ENCODE assay signal across 1 cellular context in the genomic region with DNA sequence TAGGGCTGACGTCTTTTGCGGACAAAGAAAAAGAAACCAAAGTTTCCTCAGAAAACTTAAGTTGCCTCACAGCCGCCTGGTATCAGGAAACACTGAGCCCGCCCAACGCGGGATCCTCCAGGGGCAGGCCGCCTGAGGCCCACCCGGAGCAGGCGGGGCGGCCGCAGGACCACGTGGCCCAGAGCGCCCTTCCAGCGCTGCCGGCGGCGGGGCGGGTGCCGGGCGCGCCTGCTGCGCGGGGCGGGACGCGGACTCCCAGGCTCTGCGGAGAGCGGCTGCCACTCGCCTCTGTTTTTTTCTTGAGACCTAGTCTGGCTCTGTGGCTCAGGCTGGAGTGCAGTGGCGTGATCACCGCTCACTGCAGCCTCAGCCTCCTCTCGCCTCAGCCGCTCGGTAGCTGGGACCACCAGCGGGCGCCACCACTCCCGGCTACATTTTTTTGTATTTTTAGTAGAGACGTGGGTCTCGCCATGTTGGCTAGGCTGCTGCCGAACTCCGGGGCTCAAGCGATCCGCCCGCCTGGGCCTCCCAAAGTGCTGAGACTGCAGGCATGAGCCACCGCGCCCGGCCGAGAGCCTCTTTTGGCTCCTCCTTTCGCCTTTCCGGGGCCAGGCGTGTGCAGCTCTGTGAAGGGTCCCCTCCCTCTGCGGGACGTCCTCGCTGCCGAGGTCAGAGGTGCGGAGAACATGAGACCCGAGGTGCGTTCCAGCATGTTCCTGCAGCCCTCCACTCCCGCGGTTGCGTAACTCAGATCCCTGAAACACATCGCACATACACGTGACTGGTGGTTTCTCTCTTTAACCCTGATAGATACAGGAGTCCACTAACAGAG.
TF ChIP-seq lines count a peak whose summit lies in the region.

No MANE protein-coding gene starts in this region.

TF ChIP-seq in HepG2, 621 proteins besides CTCF, POLR2A, EP300 and RAD21 (continued from another document and continues in another):
- TF ChIP-seq ZNF607 (CRISPR knock-in tag; IDR thresholded peaks at IDR 0.05; ENCODE audit: borderline replicate concordance) = peak; percentile 93
- TF ChIP-seq ZNF674 (CRISPR knock-in tag; IDR thresholded peaks at IDR 0.05; ENCODE audit: low read depth) = no peak
- TF ChIP-seq, protein P1, sequence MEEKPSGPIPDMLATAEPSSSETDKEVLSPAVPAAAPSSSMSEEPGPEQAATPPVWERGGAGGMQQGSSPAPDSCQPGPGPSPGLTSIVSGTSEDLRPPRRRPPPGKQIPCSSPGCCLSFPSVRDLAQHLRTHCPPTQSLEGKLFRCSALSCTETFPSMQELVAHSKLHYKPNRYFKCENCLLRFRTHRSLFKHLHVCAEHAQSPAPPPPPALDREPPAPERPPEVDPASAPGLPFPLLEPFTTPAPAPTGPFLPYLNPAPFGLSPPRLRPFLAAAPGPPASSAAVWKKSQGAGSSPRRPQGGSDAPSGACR (CRISPR knock-in tag; IDR thresholded peaks at IDR 0.05) = peak; percentile 97
- TF ChIP-seq ZNF790 (CRISPR knock-in tag; IDR thresholded peaks at IDR 0.05; ENCODE audit: borderline replicate concordance) = peak; percentile 97; the same call in 1 of the 2 replicates
- peak; percentile 89 for TF ChIP-seq ZNF160 (CRISPR knock-in tag; IDR thresholded peaks at IDR 0.05)
- TF ChIP-seq GABPB1 (CRISPR knock-in tag; IDR thresholded peaks at IDR 0.05) = peak; percentile 90
- no peak for TF ChIP-seq ZNF326 (CRISPR knock-in tag; IDR thresholded peaks at IDR 0.05; ENCODE audit: borderline replicate concordance)
- TF ChIP-seq GABPA (IDR thresholded peaks at IDR 0.05; ENCODE audit: low read depth, low read length) = peak; percentile 34; the same call in 1 of the 2 replicates
- TF ChIP-seq GABPA (CRISPR knock-in tag; IDR thresholded peaks at IDR 0.05; ENCODE audit: low read depth) = peak; percentile 61
- TF ChIP-seq, protein P2, sequence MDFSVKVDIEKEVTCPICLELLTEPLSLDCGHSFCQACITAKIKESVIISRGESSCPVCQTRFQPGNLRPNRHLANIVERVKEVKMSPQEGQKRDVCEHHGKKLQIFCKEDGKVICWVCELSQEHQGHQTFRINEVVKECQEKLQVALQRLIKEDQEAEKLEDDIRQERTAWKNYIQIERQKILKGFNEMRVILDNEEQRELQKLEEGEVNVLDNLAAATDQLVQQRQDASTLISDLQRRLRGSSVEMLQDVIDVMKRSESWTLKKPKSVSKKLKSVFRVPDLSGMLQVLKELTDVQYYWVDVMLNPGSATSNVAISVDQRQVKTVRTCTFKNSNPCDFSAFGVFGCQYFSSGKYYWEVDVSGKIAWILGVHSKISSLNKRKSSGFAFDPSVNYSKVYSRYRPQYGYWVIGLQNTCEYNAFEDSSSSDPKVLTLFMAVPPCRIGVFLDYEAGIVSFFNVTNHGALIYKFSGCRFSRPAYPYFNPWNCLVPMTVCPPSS (IDR thresholded peaks at IDR 0.05) = no peak
- peak; percentile 88 for TF ChIP-seq ZNF441 (CRISPR knock-in tag; IDR thresholded peaks at IDR 0.05; ENCODE audit: borderline replicate concordance)
- TF ChIP-seq MED13 (CRISPR knock-in tag; IDR thresholded peaks at IDR 0.05) = peak; percentile 96
- TF ChIP-seq, protein P3, sequence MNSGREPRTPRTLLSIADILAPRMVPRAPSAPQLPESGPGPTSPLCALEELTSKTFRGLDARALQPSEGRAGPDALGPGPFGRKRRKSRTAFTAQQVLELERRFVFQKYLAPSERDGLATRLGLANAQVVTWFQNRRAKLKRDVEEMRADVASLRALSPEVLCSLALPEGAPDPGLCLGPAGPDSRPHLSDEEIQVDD (CRISPR knock-in tag; IDR thresholded peaks at IDR 0.05; ENCODE audit: borderline replicate concordance) = peak; percentile 86; the same call in 1 of the 2 replicates
- TF ChIP-seq, protein P4, sequence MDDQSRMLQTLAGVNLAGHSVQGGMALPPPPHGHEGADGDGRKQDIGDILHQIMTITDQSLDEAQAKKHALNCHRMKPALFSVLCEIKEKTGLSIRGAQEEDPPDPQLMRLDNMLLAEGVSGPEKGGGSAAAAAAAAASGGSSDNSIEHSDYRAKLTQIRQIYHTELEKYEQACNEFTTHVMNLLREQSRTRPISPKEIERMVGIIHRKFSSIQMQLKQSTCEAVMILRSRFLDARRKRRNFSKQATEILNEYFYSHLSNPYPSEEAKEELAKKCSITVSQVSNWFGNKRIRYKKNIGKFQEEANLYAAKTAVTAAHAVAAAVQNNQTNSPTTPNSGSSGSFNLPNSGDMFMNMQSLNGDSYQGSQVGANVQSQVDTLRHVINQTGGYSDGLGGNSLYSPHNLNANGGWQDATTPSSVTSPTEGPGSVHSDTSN (CRISPR knock-in tag; IDR thresholded peaks at IDR 0.05; ENCODE audit: borderline replicate concordance) = peak; percentile 96
- TF ChIP-seq, protein P5, sequence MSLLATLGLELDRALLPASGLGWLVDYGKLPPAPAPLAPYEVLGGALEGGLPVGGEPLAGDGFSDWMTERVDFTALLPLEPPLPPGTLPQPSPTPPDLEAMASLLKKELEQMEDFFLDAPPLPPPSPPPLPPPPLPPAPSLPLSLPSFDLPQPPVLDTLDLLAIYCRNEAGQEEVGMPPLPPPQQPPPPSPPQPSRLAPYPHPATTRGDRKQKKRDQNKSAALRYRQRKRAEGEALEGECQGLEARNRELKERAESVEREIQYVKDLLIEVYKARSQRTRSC (CRISPR knock-in tag; IDR thresholded peaks at IDR 0.05; ENCODE audit: low read depth) = peak; percentile 98
- peak; percentile 88; the same call in 1 of the 2 replicates for TF ChIP-seq ZFP36L1 (CRISPR knock-in tag; IDR thresholded peaks at IDR 0.05)
- TF ChIP-seq GTF2F1 (IDR thresholded peaks at IDR 0.05; ENCODE audit: low read length) = 0 out of 2 replicates have a peak, but pooled peaks have one; percentile 14
- TF ChIP-seq PRPF4 (IDR thresholded peaks at IDR 0.05; ENCODE audit: low read depth, low read length, poor library complexity, severe bottlenecking) = no peak
- peak; percentile 76; the same call in 1 of the 2 replicates for TF ChIP-seq ZSCAN12 (CRISPR knock-in tag; IDR thresholded peaks at IDR 0.05)
- no peak for TF ChIP-seq ZNF468 (CRISPR knock-in tag; IDR thresholded peaks at IDR 0.05)
- peak; percentile 69; the same call in 1 of the 2 replicates for TF ChIP-seq TOE1 (CRISPR knock-in tag; IDR thresholded peaks at IDR 0.05)
- TF ChIP-seq, protein P6, sequence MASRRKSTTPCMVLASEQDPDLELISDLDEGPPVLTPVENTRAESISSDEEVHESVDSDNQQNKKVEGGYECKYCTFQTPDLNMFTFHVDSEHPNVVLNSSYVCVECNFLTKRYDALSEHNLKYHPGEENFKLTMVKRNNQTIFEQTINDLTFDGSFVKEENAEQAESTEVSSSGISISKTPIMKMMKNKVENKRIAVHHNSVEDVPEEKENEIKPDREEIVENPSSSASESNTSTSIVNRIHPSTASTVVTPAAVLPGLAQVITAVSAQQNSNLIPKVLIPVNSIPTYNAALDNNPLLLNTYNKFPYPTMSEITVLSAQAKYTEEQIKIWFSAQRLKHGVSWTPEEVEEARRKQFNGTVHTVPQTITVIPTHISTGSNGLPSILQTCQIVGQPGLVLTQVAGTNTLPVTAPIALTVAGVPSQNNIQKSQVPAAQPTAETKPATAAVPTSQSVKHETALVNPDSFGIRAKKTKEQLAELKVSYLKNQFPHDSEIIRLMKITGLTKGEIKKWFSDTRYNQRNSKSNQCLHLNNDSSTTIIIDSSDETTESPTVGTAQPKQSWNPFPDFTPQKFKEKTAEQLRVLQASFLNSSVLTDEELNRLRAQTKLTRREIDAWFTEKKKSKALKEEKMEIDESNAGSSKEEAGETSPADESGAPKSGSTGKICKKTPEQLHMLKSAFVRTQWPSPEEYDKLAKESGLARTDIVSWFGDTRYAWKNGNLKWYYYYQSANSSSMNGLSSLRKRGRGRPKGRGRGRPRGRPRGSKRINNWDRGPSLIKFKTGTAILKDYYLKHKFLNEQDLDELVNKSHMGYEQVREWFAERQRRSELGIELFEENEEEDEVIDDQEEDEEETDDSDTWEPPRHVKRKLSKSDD (CRISPR knock-in tag; IDR thresholded peaks at IDR 0.05; ENCODE audit: low read depth) = peak; percentile 98
- peak; percentile 57 for TF ChIP-seq SRSF1 (optimal IDR thresholded peaks at IDR 0.05; ENCODE audit: low read depth, low read length)
- no peak for TF ChIP-seq SNRNP70 (IDR thresholded peaks at IDR 0.05; ENCODE audit: low read depth, low read length)
- TF ChIP-seq ERF (CRISPR knock-in tag; IDR thresholded peaks at IDR 0.05) = peak; percentile 99
- TF ChIP-seq FLYWCH1 (CRISPR knock-in tag; IDR thresholded peaks at IDR 0.05) = no peak
- peak; percentile 94 for TF ChIP-seq BHLHE40 (IDR thresholded peaks at IDR 0.05; ENCODE audit: low read length)
- no peak for TF ChIP-seq ZNF207 (IDR thresholded peaks at IDR 0.05; ENCODE audit: borderline replicate concordance)
- TF ChIP-seq, protein P7, sequence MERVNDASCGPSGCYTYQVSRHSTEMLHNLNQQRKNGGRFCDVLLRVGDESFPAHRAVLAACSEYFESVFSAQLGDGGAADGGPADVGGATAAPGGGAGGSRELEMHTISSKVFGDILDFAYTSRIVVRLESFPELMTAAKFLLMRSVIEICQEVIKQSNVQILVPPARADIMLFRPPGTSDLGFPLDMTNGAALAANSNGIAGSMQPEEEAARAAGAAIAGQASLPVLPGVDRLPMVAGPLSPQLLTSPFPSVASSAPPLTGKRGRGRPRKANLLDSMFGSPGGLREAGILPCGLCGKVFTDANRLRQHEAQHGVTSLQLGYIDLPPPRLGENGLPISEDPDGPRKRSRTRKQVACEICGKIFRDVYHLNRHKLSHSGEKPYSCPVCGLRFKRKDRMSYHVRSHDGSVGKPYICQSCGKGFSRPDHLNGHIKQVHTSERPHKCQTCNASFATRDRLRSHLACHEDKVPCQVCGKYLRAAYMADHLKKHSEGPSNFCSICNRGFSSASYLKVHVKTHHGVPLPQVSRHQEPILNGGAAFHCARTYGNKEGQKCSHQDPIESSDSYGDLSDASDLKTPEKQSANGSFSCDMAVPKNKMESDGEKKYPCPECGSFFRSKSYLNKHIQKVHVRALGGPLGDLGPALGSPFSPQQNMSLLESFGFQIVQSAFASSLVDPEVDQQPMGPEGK (CRISPR knock-in tag; IDR thresholded peaks at IDR 0.05) = peak; percentile 89
- peak; percentile 95 for TF ChIP-seq ZBTB7A (CRISPR knock-in tag; IDR thresholded peaks at IDR 0.05)
- peak; percentile 96 for TF ChIP-seq TOPORS (CRISPR knock-in tag; IDR thresholded peaks at IDR 0.05)
- peak; percentile 99 for TF ChIP-seq CCDC6 (CRISPR knock-in tag; IDR thresholded peaks at IDR 0.05)
- TF ChIP-seq MTF1 (CRISPR knock-in tag; IDR thresholded peaks at IDR 0.05) = peak; percentile 96
- TF ChIP-seq, protein P8, sequence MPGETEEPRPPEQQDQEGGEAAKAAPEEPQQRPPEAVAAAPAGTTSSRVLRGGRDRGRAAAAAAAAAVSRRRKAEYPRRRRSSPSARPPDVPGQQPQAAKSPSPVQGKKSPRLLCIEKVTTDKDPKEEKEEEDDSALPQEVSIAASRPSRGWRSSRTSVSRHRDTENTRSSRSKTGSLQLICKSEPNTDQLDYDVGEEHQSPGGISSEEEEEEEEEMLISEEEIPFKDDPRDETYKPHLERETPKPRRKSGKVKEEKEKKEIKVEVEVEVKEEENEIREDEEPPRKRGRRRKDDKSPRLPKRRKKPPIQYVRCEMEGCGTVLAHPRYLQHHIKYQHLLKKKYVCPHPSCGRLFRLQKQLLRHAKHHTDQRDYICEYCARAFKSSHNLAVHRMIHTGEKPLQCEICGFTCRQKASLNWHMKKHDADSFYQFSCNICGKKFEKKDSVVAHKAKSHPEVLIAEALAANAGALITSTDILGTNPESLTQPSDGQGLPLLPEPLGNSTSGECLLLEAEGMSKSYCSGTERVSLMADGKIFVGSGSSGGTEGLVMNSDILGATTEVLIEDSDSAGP (CRISPR knock-in tag; IDR thresholded peaks at IDR 0.05; ENCODE audit: borderline replicate concordance) = peak; percentile 94
- TF ChIP-seq ZNF83 (CRISPR knock-in tag; IDR thresholded peaks at IDR 0.05; ENCODE audit: borderline replicate concordance) = peak; percentile 70; the same call in 1 of the 2 replicates
- TF ChIP-seq MAFK (conservative IDR thresholded peaks at IDR 0.05 in 1 of 2, IDR thresholded peaks at IDR 0.05 in 1 of 2; ENCODE audit: low read length in 2 of 2) = peak; percentile 19 to 50; a peak in 3 of 4 replicates
- TF ChIP-seq ZNF850 (CRISPR knock-in tag; conservative IDR thresholded peaks at IDR 0.05) = no peak
- TF ChIP-seq KAT7 (CRISPR knock-in tag; IDR thresholded peaks at IDR 0.05; ENCODE audit: borderline replicate concordance) = peak; percentile 85
- peak; percentile 99 for TF ChIP-seq CEBPB (IDR thresholded peaks at IDR 0.05; ENCODE audit: borderline replicate concordance, low read depth, low read length)
- TF ChIP-seq RFX5 (IDR thresholded peaks at IDR 0.05; ENCODE audit: low read depth, low read length) = no peak
- peak; percentile 88 for TF ChIP-seq POLR2G (IDR thresholded peaks at IDR 0.05; ENCODE audit: low read depth, low read length)
- TF ChIP-seq, protein P9, sequence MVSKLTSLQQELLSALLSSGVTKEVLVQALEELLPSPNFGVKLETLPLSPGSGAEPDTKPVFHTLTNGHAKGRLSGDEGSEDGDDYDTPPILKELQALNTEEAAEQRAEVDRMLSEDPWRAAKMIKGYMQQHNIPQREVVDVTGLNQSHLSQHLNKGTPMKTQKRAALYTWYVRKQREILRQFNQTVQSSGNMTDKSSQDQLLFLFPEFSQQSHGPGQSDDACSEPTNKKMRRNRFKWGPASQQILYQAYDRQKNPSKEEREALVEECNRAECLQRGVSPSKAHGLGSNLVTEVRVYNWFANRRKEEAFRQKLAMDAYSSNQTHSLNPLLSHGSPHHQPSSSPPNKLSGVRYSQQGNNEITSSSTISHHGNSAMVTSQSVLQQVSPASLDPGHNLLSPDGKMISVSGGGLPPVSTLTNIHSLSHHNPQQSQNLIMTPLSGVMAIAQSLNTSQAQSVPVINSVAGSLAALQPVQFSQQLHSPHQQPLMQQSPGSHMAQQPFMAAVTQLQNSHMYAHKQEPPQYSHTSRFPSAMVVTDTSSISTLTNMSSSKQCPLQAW (CRISPR knock-in tag; IDR thresholded peaks at IDR 0.05) = no peak; the same call in 1 of the 2 replicates
- peak; percentile 98 for TF ChIP-seq MED1 (CRISPR knock-in tag; IDR thresholded peaks at IDR 0.05)
- TF ChIP-seq, protein P10, sequence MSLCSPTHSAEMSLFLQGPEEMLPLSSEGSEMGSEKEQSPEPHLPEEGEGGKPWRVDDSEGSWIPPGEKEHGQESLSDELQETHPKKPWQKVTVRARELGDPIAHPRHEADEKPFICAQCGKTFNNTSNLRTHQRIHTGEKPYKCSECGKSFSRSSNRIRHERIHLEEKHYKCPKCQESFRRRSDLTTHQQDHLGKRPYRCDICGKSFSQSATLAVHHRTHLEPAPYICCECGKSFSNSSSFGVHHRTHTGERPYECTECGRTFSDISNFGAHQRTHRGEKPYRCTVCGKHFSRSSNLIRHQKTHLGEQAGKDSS (CRISPR knock-in tag; IDR thresholded peaks at IDR 0.05; ENCODE audit: borderline replicate concordance, low read depth) = peak; percentile 95; the same call in 1 of the 2 replicates
- peak; percentile 97 for TF ChIP-seq REPIN1 (CRISPR knock-in tag; IDR thresholded peaks at IDR 0.05; ENCODE audit: borderline replicate concordance, low read depth)
- TF ChIP-seq ZNF737 (CRISPR knock-in tag; IDR thresholded peaks at IDR 0.05; ENCODE audit: borderline replicate concordance) = peak; percentile 99; the same call in 1 of the 2 replicates
- peak; percentile 93 for TF ChIP-seq ZNF788 (CRISPR knock-in tag; IDR thresholded peaks at IDR 0.05; ENCODE audit: borderline replicate concordance)
